In the genomic region with DNA sequence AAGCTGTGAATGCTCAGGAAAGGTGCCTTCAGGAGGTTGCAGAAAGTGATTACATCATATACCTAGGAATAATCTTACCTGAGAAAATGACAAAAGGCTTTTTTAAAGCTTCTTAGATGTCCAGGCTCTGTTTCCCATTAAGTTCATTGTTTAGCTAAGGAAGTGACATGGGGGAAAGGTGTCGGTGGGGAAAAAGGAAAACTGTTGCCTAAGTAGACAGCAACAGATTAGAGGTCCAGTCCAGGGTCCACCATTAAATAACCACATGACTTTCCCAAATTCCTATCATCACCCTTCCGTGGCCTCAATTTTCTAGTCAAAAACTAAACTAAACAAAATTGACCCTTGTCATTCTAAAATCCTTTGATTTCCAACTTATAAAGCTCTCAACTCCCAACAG, we compare ENCODE assay signal across 15 cellular contexts. TPM values are rescaled to one million over a fixed set of nuclear protein-coding genes. Genes with fewer than 3 reads are reported as not detected.
A peak's percentile ranks its signal among the peaks of the same experiment; 100 is the strongest.
DNase-seq lines count a peak whose midpoint lies in the region; ATAC-seq and TF ChIP-seq lines count a peak whose summit lies in the region.
"Had no signal": no experiment of that assay in that cellular context is flagged by ENCODE, and none has a peak within 500 bp of the region (broad histone marks: within the 10 kb centered on the region; RNA-seq: fewer than 3 reads in every experiment).

No MANE protein-coding gene starts in this region.

- dilution Hi-C loops in mammary epithelial cell (cut with HindIII; ENCODE audit: low sequenced_read_pairs), result no loop called here

- DNase-seq in MG63 (no peak), mammary epithelial cell (no peak), mesenchymal stem cell (no peak), thoracic aorta (ENCODE audit: low spot score) (no peak), NCI-H345 (lab: John Stamatoyannopoulos, UW) (no peak), T-helper 17 cell (no peak), retina (no peak)
- DNase-seq: activated CD8-positive, alpha-beta T cell treated with anti-CD3 and anti-CD28 coated beads for 36 hours; CD4-positive, alpha-beta memory T cell; midbrain; NCI-H146; NCI-H526; stimulated activated CD4-positive, alpha-beta T cell treated with anti-CD3 and anti-CD28 coated beads, Interleukin-2, amount 100 ng/mL, for 24 hours had no signal

- CTCF ChIA-PET in mammary epithelial cell (lab: Charles Lee; ENCODE audit: low non-redundant PET), result interaction anchor here (0.6 kb wide), 1 partner anchor 73 kb away, joined by 3 read pairs; no protein-coding TSS in a partner anchor

- H3K4me3 Mint-ChIP-seq in T-helper 17 cell, result no peak overlapping the region
- H3K4me3 Mint-ChIP-seq: activated CD8-positive, alpha-beta T cell treated with anti-CD3 and anti-CD28 coated beads for 36 hours; CD4-positive, alpha-beta memory T cell had no signal

- in situ Hi-C loops in mammary epithelial cell (cut with MboI; ENCODE audit: low sequenced_read_pairs in 2 of 2), result loop anchor here (10.0 kb wide), 1 partner anchor 69 kb away; no protein-coding TSS in a partner anchor

- H4K91ac ChIP-seq in mesenchymal stem cell (ENCODE audit: low read length), result no peak overlapping the region

- peak overlapping the region; percentile 25 for H3K4me2 ChIP-seq in mammary epithelial cell (ENCODE audit: insufficient read depth, low read depth, low read length)
- H3K4me2 ChIP-seq in mesenchymal stem cell (ENCODE audit: low read length, poor library complexity, severe bottlenecking), result no peak overlapping the region
- H3K4me2 ChIP-seq: KMS-11 had no signal

- no peak overlapping the region for H2BK15ac ChIP-seq in mesenchymal stem cell (ENCODE audit: low read depth, poor library complexity, severe bottlenecking)

- no peaks in the 10 kb centered on the region for H4K20me1 ChIP-seq in mammary epithelial cell (ENCODE audit: insufficient read depth, low read length)

- WGBS in mammary epithelial cell (ENCODE audit: low coverage, missing lambda C conversion rate), result 58% methylated on average over 2 of the region's 2 CpGs
- 97% methylated on average over 2 of the region's 2 CpGs for WGBS in mesenchymal stem cell

- H3K4me3 ChIP-seq in MG63 (peak overlapping the region; percentile 87), mammary epithelial cell (replicated peaks in 1 of 3; ENCODE audit: insufficient read depth in 1 of 3, low read depth in 2 of 3, low read length in 3 of 3) (no peak overlapping the region), mesenchymal stem cell (ENCODE audit: insufficient read depth in 1 of 2, low read depth in 1 of 2, low read length in 2 of 2) (peak overlapping the region in 1 of 2 experiments; percentile 91), thoracic aorta (peak overlapping the region; percentile 90)

- H3K27me3 ChIP-seq in MG63 (no peaks in the 10 kb centered on the region), mammary epithelial cell (ENCODE audit: insufficient read depth, low read length) (no peaks in the 10 kb centered on the region), mesenchymal stem cell (ENCODE audit: control insufficient read depth in 1 of 2, insufficient read depth in 1 of 2, low read length in 2 of 2) (no peaks in the 10 kb centered on the region), thoracic aorta (replicated peaks; ENCODE audit: insufficient read depth) (no peaks in the 10 kb centered on the region)

- no peak overlapping the region for H3K27ac Mint-ChIP-seq in T-helper 17 cell
- H3K27ac Mint-ChIP-seq: CD4-positive, alpha-beta memory T cell had no signal

- H3K18ac ChIP-seq in mesenchymal stem cell (ENCODE audit: low read depth in 1 of 2, low read length in 2 of 2), result no peak overlapping the region

- H3K9me3 ChIP-seq in MG63 (no peaks in the 10 kb centered on the region), mammary epithelial cell (replicated peaks; ENCODE audit: insufficient read depth, low read length) (no peaks in the 10 kb centered on the region), mesenchymal stem cell (ENCODE audit: control insufficient read depth, low read length) (no peaks in the 10 kb centered on the region), thoracic aorta (no peaks in the 10 kb centered on the region), T-helper 17 cell (ENCODE audit: control insufficient read depth, low read length, poor library complexity, severe bottlenecking) (no peaks in the 10 kb centered on the region)

- H3K27ac ChIP-seq in mammary epithelial cell (ENCODE audit: insufficient read depth, low read depth, low read length) (no peak overlapping the region), mesenchymal stem cell (ENCODE audit: low read length, poor library complexity, severe bottlenecking) (no peak overlapping the region), thoracic aorta (peak overlapping the region; percentile 42 to 97)
- H3K27ac ChIP-seq: KMS-11 had no signal

- intact Hi-C loops in mammary epithelial cell (cut with micrococcal nuclease), result no loop called here

- no TSS peak for BruUV-seq in mammary epithelial cell (replicated peaks; lab: Mats Ljungman, UMichigan)

- H3K36me3 ChIP-seq in MG63 (peaks cover 74% of the 10 kb centered on the region), mammary epithelial cell (ENCODE audit: insufficient read depth, low read length) (peaks cover 2% of the 10 kb centered on the region), mesenchymal stem cell (ENCODE audit: control insufficient read depth in 1 of 2, insufficient read depth in 2 of 2, low read depth in 1 of 2, low read length in 2 of 2) (peaks cover 10 to 59% of the 10 kb centered on the region in 2 experiments), thoracic aorta (peaks cover 2% of the 10 kb centered on the region)

- H2BK120ac ChIP-seq in mesenchymal stem cell (ENCODE audit: low read depth, low read length), result no peak overlapping the region

- no peak for ATAC-seq in thoracic aorta (ENCODE audit: insufficient number of reproducible peaks, low FRiP score, low read depth)
- no peak for ATAC-seq in T-helper 17 cell
- ATAC-seq: activated CD8-positive, alpha-beta T cell treated with anti-CD3 and anti-CD28 coated beads for 36 hours had no signal

- TF ChIP-seq CTCF in mammary epithelial cell (conservative IDR thresholded peaks at IDR 0.05 in 1 of 2, IDR thresholded peaks at IDR 0.05 in 1 of 2; ENCODE audit: extremely low read depth in 1 of 2, insufficient read depth in 1 of 2, low read depth in 1 of 2, low read length in 2 of 2), result no peak
- TF ChIP-seq CTCF in thoracic aorta (IDR thresholded peaks at IDR 0.05), result no peak

- H3K4ac ChIP-seq in mesenchymal stem cell (ENCODE audit: low read depth in 1 of 2, low read length in 2 of 2), result no peak overlapping the region

- H2AFZ ChIP-seq in mammary epithelial cell (ENCODE audit: low read depth, low read length), result no peak overlapping the region
- no peak overlapping the region for H2AFZ ChIP-seq in mesenchymal stem cell (ENCODE audit: low read depth, low read length)
- H2AFZ ChIP-seq: parathyroid adenoma had no signal

- H3K4me1 ChIP-seq in mammary epithelial cell (ENCODE audit: insufficient read depth, low read length), result peaks cover 56% of the 10 kb centered on the region
- H3K4me1 ChIP-seq in mesenchymal stem cell (ENCODE audit: control insufficient read depth, insufficient read depth, low read depth, low read length), result peaks cover 4% of the 10 kb centered on the region
- H3K4me1 ChIP-seq in thoracic aorta (ENCODE audit: control insufficient read depth in 1 of 2, low read depth in 2 of 2), result peaks cover 18 to 70% of the 10 kb centered on the region in 2 donors
- H3K4me1 ChIP-seq: parathyroid adenoma had no signal

- H3K27me3 Mint-ChIP-seq in T-helper 17 cell, result peaks cover 52% of the 10 kb centered on the region

- H3K4me1 Mint-ChIP-seq in T-helper 17 cell, result peaks cover 8% of the 10 kb centered on the region

- H4K8ac ChIP-seq in mesenchymal stem cell (ENCODE audit: low read length), result no peak overlapping the region

- no peak overlapping the region for H2BK5ac ChIP-seq in mesenchymal stem cell (ENCODE audit: low read depth, low read length, poor library complexity, severe bottlenecking)

- H3K79me1 ChIP-seq in mesenchymal stem cell (replicated peaks; ENCODE audit: low read length, poor library complexity, severe bottlenecking), result no peaks in the 10 kb centered on the region

- no peak overlapping the region for H3K14ac ChIP-seq in mesenchymal stem cell (ENCODE audit: low read length in 2 of 2)

- H3K9ac ChIP-seq in mammary epithelial cell (ENCODE audit: insufficient read depth, low read length) (no peak overlapping the region), mesenchymal stem cell (ENCODE audit: low read length) (peak overlapping the region; percentile 65)
- H3K9ac ChIP-seq: KMS-11, parathyroid adenoma had no signal

- H3K36me3 Mint-ChIP-seq in T-helper 17 cell (ENCODE audit: low read depth), result peaks cover 8% of the 10 kb centered on the region
- H3K36me3 Mint-ChIP-seq: CD4-positive, alpha-beta memory T cell had no signal

- H2AK5ac ChIP-seq in mesenchymal stem cell (ENCODE audit: low read length, severe bottlenecking), result no peak overlapping the region

- H3K79me2 ChIP-seq in mammary epithelial cell (ENCODE audit: insufficient read depth, low read length), result peaks cover 87% of the 10 kb centered on the region

- H2BK12ac ChIP-seq in mesenchymal stem cell (ENCODE audit: low read length in 2 of 2), result no peak overlapping the region

- H3K23ac ChIP-seq in mesenchymal stem cell (ENCODE audit: low read length in 2 of 2), result no peak overlapping the region

RNA-seq across cellular contexts. Expression of a gene that starts 4.3 kb away (rescaled TPM):
- total RNA-seq in MG63 (2014; rRNA removed; shearing (Covaris generic); ENCODE audit: low replicate concordance), result 51.3 and 93.0 TPM in 2 replicates
- total RNA-seq in mammary epithelial cell (10 to 100 TPM; 56.1 to 58.0 TPM), thoracic aorta (100 to 1,000 TPM; 135 to 243 TPM), T-helper 17 cell (1 to 10 TPM in 1 of 2 donors, under 1 TPM in 1; 0.77 to 1.2 TPM)
- polyA plus RNA-seq in mammary epithelial cell, result 76.3 TPM
- polyA minus RNA-seq in mammary epithelial cell, result 149 TPM
- polyA plus RNA-seq in mesenchymal stem cell (2013, experiment 1 of 2), result 56.1 TPM
- 57.5 TPM for polyA plus RNA-seq in mesenchymal stem cell (2013, experiment 2 of 2)

Comparison
In these comparisons a context has a peak if more than half of its experiments do, and no peak if none do; other contexts are left out.
1. H3K4me3 ChIP-seq: peak in MG63 (single experiment) and thoracic aorta (single experiment); none in mammary epithelial cell (0 of 3).
2. H3K27ac ChIP-seq: peak in thoracic aorta (2 of 2); none in mammary epithelial cell (single experiment) and mesenchymal stem cell (single experiment).
3. RNA of a gene that starts 4.3 kb away (total RNA-seq): 135 to 243 TPM in thoracic aorta, 56.1 to 58.0 TPM in mammary epithelial cell and 51.3 to 93.0 TPM in MG63; 0.77 to 1.2 TPM in T-helper 17 cell; every median in the first group is over 10 times any median in the second.